10 cellular contexts compared by ENCODE assay signal in genomic region chr13:110309159-110309476, GRCh38. TPM values are rescaled to one million over a fixed set of nuclear protein-coding genes. Genes with fewer than 3 reads are reported as not detected.
DNase-seq lines count a peak whose midpoint lies in the region; ATAC-seq and TF ChIP-seq lines count a peak whose summit lies in the region.
"Had no signal": no experiment of that assay in that cellular context is flagged by ENCODE, and none has a peak within 500 bp of the region (broad histone marks: within the 10 kb centered on the region; RNA-seq: fewer than 3 reads in every experiment).

No MANE protein-coding gene starts in this region.

- H3K4me3 ChIP-seq in osteoblast (ENCODE audit: insufficient read depth, low read length) = peak overlapping the region; percentile 97

- peak; percentile 29 for DNase-seq in cardiac septum (ENCODE audit: low spot score)
- no peak for DNase-seq in Right ventricle myocardium superior
- DNase-seq in glutamatergic neuron = no peak
- DNase-seq in osteoblast (ENCODE audit: insufficient read length, low spot score, missing footprints) = no peak
- no peak for DNase-seq in pons (ENCODE audit: low spot score)
- no peak for DNase-seq in sciatic nerve (ENCODE audit: low spot score)
- DNase-seq in foreskin melanocyte = no peak
- no peak for DNase-seq in central memory CD4-positive, alpha-beta T cell
- DNase-seq: Kasumi-1, NCI-H524 treated with DMSO at 0.1 percent for 48 hours had no signal

- H3K36me3 Mint-ChIP-seq in glutamatergic neuron (ENCODE audit: unreplicated experiment) = no peaks in the 10 kb centered on the region

- H3K27ac ChIP-seq in osteoblast (ENCODE audit: low read depth, low read length) = peak overlapping the region; percentile 92

- ATAC-seq in Right ventricle myocardium superior (ENCODE audit: poor library complexity) = no peak
- ATAC-seq in sciatic nerve = no peak

- H3K9me3 Mint-ChIP-seq in glutamatergic neuron (ENCODE audit: unreplicated experiment) = peaks cover 7% of the 10 kb centered on the region

- peaks cover 91% of the 10 kb centered on the region for H3K79me2 ChIP-seq in osteoblast (ENCODE audit: insufficient read depth, low read length)

- peaks cover 19% of the 10 kb centered on the region for H3K27me3 Mint-ChIP-seq in glutamatergic neuron (ENCODE audit: unreplicated experiment)

- H3K4me1 Mint-ChIP-seq in glutamatergic neuron (ENCODE audit: low read depth, unreplicated experiment) = peaks cover 27% of the 10 kb centered on the region

- TF ChIP-seq CTCF in glutamatergic neuron (IDR thresholded peaks at IDR 0.05; ENCODE audit: partially characterized antibody, unreplicated experiment) = no peak
- no peak for TF ChIP-seq CTCF in osteoblast (IDR thresholded peaks at IDR 0.05; ENCODE audit: extremely low read depth, low read depth, low read length)

- no peak overlapping the region for H3K27ac Mint-ChIP-seq in glutamatergic neuron (ENCODE audit: unreplicated experiment)

- H2AFZ ChIP-seq in osteoblast (ENCODE audit: low read length) = peak overlapping the region; percentile 50

- H3K4me3 Mint-ChIP-seq in glutamatergic neuron (ENCODE audit: unreplicated experiment) = peak overlapping the region; percentile 96

- no peaks in the 10 kb centered on the region for H3K27me3 ChIP-seq in osteoblast (ENCODE audit: insufficient read depth, low read length)

- H3K4me1 ChIP-seq in osteoblast (ENCODE audit: insufficient read depth, low read length) = peaks cover 62% of the 10 kb centered on the region

- intact Hi-C loops in cardiac septum (cut with DNase I) = loop anchor here (5.0 kb wide), 1 partner anchor 77 kb away; no protein-coding TSS in a partner anchor
- intact Hi-C loops in Right ventricle myocardium superior (cut with DNase I) = loop anchor here (5.0 kb wide), 2 partner anchors 87 to 103 kb away; no protein-coding TSS in a partner anchor
- intact Hi-C loops in sciatic nerve (cut with DNase I) = loop anchor here (10.0 kb wide), 1 partner anchor 64 kb away; no protein-coding TSS in a partner anchor

- H4K20me1 ChIP-seq in osteoblast (ENCODE audit: insufficient read depth, low read length) = peaks cover 53% of the 10 kb centered on the region

- peak overlapping the region; percentile 98 for H3K4me2 ChIP-seq in osteoblast (ENCODE audit: insufficient read depth, low read length)

- peaks cover 42% of the 10 kb centered on the region for H3K36me3 ChIP-seq in osteoblast (ENCODE audit: insufficient read depth, low read length)

- H3K9me3 ChIP-seq in osteoblast (ENCODE audit: low read depth, low read length) = no peaks in the 10 kb centered on the region

RNA-seq across cellular contexts. Expression of gene COL4A2, which starts 2.0 kb away (rescaled TPM):
- total RNA-seq in cardiac septum (165 TPM), Right ventricle myocardium superior (91.2 TPM), glutamatergic neuron (ENCODE audit: unreplicated experiment) (60.9 TPM), osteoblast (267 and 291 TPM in 2 replicates), sciatic nerve (417 TPM)

RNA-seq across cellular contexts. Expression of gene COL4A1, which starts 2.2 kb away (rescaled TPM):
- 196 TPM for total RNA-seq in cardiac septum
- 107 TPM for total RNA-seq in Right ventricle myocardium superior
- total RNA-seq in glutamatergic neuron (ENCODE audit: unreplicated experiment) = 14.6 TPM
- total RNA-seq in osteoblast = 412 and 433 TPM in 2 replicates
- 423 TPM for total RNA-seq in sciatic nerve
